ENCODE assay signal across 13 cellular contexts in genomic region chr7:77409005-77409738, GRCh38. TPM values are rescaled to one million over a fixed set of nuclear protein-coding genes. Genes with fewer than 3 reads are reported as not detected.
DNase-seq lines count a peak whose midpoint lies in the region; ATAC-seq and TF ChIP-seq lines count a peak whose summit lies in the region.
"Had no signal": no experiment of that assay in that cellular context is flagged by ENCODE, and none has a peak within 500 bp of the region (broad histone marks: within the 10 kb centered on the region; RNA-seq: fewer than 3 reads in every experiment).

No MANE protein-coding gene starts in this region.

- peaks cover 2% of the 10 kb centered on the region for H3K4me1 ChIP-seq in fibroblast of lung (ENCODE audit: control insufficient read depth, extremely low read depth, insufficient read depth, low read length)

- no peaks in the 10 kb centered on the region for H3F3A ChIP-seq in neural cell (ENCODE audit: insufficient read depth, low read length, poor library complexity, severe bottlenecking)

- H3K4me2 ChIP-seq in fibroblast of lung (ENCODE audit: extremely low read depth, insufficient read depth, low read length) (peak overlapping the region; percentile 42), neural cell (ENCODE audit: low read length) (no peak overlapping the region)

- TF ChIP-seq CTCF in fibroblast of lung (conservative IDR thresholded peaks at IDR 0.05 in 1 of 2, IDR thresholded peaks at IDR 0.05 in 1 of 2; ENCODE audit: low read depth in 1 of 2, low read length in 2 of 2) (no peak), neural cell (IDR thresholded peaks at IDR 0.05; ENCODE audit: poor library complexity, severe bottlenecking) (no peak)

- no peaks in the 10 kb centered on the region for H3K9me3 ChIP-seq in fibroblast of lung (ENCODE audit: control insufficient read depth, insufficient read depth, low read depth, low read length)
- no peaks in the 10 kb centered on the region for H3K9me3 ChIP-seq in neural cell (ENCODE audit: low read length)
- H3K9me3 ChIP-seq: mucosa of descending colon had no signal

- H3K9ac ChIP-seq in fibroblast of lung (ENCODE audit: insufficient read depth, low read length) = no peak overlapping the region
- no peak overlapping the region for H3K9ac ChIP-seq in neural cell (ENCODE audit: low read length)

- intact Hi-C loops in posterior vena cava (cut with DNase I) = no loop called here

- H3K27me3 ChIP-seq in fibroblast of lung (ENCODE audit: control insufficient read depth, insufficient read depth, low read length) (no peaks in the 10 kb centered on the region), neural cell (ENCODE audit: insufficient read depth, low read depth, low read length) (no peaks in the 10 kb centered on the region)

- no peak for TF ChIP-seq RAD21 in neural cell (conservative IDR thresholded peaks at IDR 0.05)

- H3K36me3 ChIP-seq in fibroblast of lung (ENCODE audit: control insufficient read depth, insufficient read depth, low read length) (no peaks in the 10 kb centered on the region), neural cell (ENCODE audit: insufficient read depth, low read length) (no peaks in the 10 kb centered on the region)

- peak; percentile 13 for TF ChIP-seq EP300 in neural cell (conservative IDR thresholded peaks at IDR 0.05; ENCODE audit: poor library complexity, severe bottlenecking)

- H3K79me2 ChIP-seq in fibroblast of lung (ENCODE audit: control insufficient read depth, insufficient read depth, low read length) = no peaks in the 10 kb centered on the region
- H3K79me2 ChIP-seq in neural cell (replicated peaks; ENCODE audit: insufficient read depth, low read length) = no peaks in the 10 kb centered on the region

- H2AFZ ChIP-seq in fibroblast of lung (ENCODE audit: low read length) = no peak overlapping the region
- no peak overlapping the region for H2AFZ ChIP-seq in neural cell (ENCODE audit: low read depth, low read length)

- H3K4me3 ChIP-seq in fibroblast of lung (replicated peaks in 1 of 4; ENCODE audit: control extremely low read depth in 1 of 4, insufficient read depth in 1 of 4, low read depth in 3 of 4, low read length in 4 of 4) = no peak overlapping the region
- no peak overlapping the region for H3K4me3 ChIP-seq in neural cell (ENCODE audit: low read length)
- H3K4me3 ChIP-seq: mucosa of descending colon had no signal

- H4K20me1 ChIP-seq in fibroblast of lung (ENCODE audit: control insufficient read depth, extremely low read depth, insufficient read depth, low read length) (no peaks in the 10 kb centered on the region), neural cell (ENCODE audit: insufficient read depth) (no peaks in the 10 kb centered on the region)

- H3K27ac ChIP-seq in fibroblast of lung (ENCODE audit: insufficient read depth, low read length) = no peak overlapping the region
- H3K27ac ChIP-seq in neural cell (ENCODE audit: low read length) = no peak overlapping the region

- no peaks in the 10 kb centered on the region for H3K9me2 ChIP-seq in neural cell (ENCODE audit: insufficient read depth, low read length)

- no peak for ATAC-seq in HG02763 (IDR thresholded peaks at IDR 0.05; ENCODE audit: unreplicated experiment)
- ATAC-seq in HG03378 (IDR thresholded peaks at IDR 0.05; ENCODE audit: unreplicated experiment) = no peak
- ATAC-seq: activated CD8-positive, alpha-beta memory T cell treated with anti-CD3 and anti-CD28 coated beads, Interleukin-2, amount 10 ng/mL, durations not matched to agents 7 days and 5 days had no signal

- DNase-seq in Daoy (ENCODE audit: low read depth) (peak; percentile 60), RKO (ENCODE audit: low spot score) (peak; percentile 33), fibroblast of lung (ENCODE audit: low read depth in 2 of 2) (peak; percentile 55 to 57), occipital lobe (lab: John Stamatoyannopoulos, UW) (no peak), posterior vena cava (ENCODE audit: low spot score) (no peak)
- DNase-seq: activated CD8-positive, alpha-beta memory T cell treated with anti-CD3 and anti-CD28 coated beads, Interleukin-2, amount 10 ng/mL, durations not matched to agents 7 days and 5 days; C1 segment of cervical spinal cord; mucosa of descending colon; NCI-H2029 treated with DMSO at 0.1 percent for 48 hours; stimulated activated CD8-positive, alpha-beta memory T cell treated with anti-CD3 and anti-CD28 coated beads, Interleukin-4, amount 100 ng/mL, for 48 hours had no signal

TF ChIP-seq in neural cell, 6 proteins besides CTCF, POLR2A, EP300 and RAD21:
- TF ChIP-seq POLR2AphosphoS5 (IDR thresholded peaks at IDR 0.05) = no peak
- TF ChIP-seq MXI1 (conservative IDR thresholded peaks at IDR 0.05; ENCODE audit: poor library complexity, severe bottlenecking) = no peak
- no peak for TF ChIP-seq SMC3 (conservative IDR thresholded peaks at IDR 0.05; ENCODE audit: poor library complexity)
- TF ChIP-seq TAF1 (IDR thresholded peaks at IDR 0.05; ENCODE audit: low read depth) = no peak
- TF ChIP-seq, protein P1, sequence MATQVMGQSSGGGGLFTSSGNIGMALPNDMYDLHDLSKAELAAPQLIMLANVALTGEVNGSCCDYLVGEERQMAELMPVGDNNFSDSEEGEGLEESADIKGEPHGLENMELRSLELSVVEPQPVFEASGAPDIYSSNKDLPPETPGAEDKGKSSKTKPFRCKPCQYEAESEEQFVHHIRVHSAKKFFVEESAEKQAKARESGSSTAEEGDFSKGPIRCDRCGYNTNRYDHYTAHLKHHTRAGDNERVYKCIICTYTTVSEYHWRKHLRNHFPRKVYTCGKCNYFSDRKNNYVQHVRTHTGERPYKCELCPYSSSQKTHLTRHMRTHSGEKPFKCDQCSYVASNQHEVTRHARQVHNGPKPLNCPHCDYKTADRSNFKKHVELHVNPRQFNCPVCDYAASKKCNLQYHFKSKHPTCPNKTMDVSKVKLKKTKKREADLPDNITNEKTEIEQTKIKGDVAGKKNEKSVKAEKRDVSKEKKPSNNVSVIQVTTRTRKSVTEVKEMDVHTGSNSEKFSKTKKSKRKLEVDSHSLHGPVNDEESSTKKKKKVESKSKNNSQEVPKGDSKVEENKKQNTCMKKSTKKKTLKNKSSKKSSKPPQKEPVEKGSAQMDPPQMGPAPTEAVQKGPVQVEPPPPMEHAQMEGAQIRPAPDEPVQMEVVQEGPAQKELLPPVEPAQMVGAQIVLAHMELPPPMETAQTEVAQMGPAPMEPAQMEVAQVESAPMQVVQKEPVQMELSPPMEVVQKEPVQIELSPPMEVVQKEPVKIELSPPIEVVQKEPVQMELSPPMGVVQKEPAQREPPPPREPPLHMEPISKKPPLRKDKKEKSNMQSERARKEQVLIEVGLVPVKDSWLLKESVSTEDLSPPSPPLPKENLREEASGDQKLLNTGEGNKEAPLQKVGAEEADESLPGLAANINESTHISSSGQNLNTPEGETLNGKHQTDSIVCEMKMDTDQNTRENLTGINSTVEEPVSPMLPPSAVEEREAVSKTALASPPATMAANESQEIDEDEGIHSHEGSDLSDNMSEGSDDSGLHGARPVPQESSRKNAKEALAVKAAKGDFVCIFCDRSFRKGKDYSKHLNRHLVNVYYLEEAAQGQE (IDR thresholded peaks at IDR 0.05; ENCODE audit: borderline replicate concordance) = no peak

RNA-seq across cellular contexts. Expression of gene GSAP, which starts 7.0 kb away (rescaled TPM):
- 0.57 and 5.8 TPM in 2 replicates for total RNA-seq in Daoy (2014; rRNA removed; shearing (Covaris generic))
- 10.3 and 21.5 TPM in 2 replicates for total RNA-seq in fibroblast of lung
- polyA plus RNA-seq in fibroblast of lung = 4.4 and 4.9 TPM in 2 replicates
- 2.4 TPM in 2 replicates for polyA plus RNA-seq in fibroblast of lung (2012)
- polyA minus RNA-seq in fibroblast of lung (ENCODE audit: low replicate concordance) = 1.5 and 1.8 TPM in 2 replicates
- 0.21 and 0.48 TPM in 2 replicates for polyA plus RNA-seq in neural cell
- 0.12 TPM in 1 of 2 replicates, not detected in the other for polyA minus RNA-seq in neural cell
- 12.6 TPM for total RNA-seq in occipital lobe
- 10 to 100 TPM in 1 of 2 donors, 1 to 10 TPM in 1; 9.7 to 11.4 TPM for total RNA-seq in posterior vena cava

Comparison
In these comparisons a context has a peak if more than half of its experiments do, and no peak if none do; other contexts are left out.
1. DNase-seq: peak in Daoy (single experiment), RKO (single experiment) and fibroblast of lung (2 of 2); none in occipital lobe (single experiment) and posterior vena cava (single experiment).